1 cellular context compared by ENCODE assay signal in the genomic region with DNA sequence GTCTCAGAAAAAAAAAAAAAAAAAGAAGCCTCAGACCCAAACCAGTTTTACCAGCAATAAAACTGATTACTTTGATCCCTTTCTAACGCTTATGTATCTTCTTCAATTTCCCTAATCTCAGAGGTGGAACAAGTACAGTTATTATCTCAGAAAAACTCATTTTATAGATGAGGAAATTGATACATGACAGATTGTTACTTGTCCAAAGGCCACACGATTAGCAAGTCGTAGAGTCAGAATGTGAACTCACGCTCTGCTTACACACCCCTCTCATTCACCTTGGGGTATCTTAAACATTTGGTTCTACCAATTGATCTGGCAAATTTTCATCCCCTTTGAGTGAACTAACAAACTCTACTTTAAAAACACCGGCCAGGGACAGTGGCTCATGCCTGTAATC.
TF ChIP-seq lines count a peak whose summit lies in the region.

No MANE protein-coding gene starts in this region.

TF ChIP-seq in HCT116, 20 proteins besides CTCF, POLR2A, EP300 and RAD21:
- TF ChIP-seq, protein P1, sequence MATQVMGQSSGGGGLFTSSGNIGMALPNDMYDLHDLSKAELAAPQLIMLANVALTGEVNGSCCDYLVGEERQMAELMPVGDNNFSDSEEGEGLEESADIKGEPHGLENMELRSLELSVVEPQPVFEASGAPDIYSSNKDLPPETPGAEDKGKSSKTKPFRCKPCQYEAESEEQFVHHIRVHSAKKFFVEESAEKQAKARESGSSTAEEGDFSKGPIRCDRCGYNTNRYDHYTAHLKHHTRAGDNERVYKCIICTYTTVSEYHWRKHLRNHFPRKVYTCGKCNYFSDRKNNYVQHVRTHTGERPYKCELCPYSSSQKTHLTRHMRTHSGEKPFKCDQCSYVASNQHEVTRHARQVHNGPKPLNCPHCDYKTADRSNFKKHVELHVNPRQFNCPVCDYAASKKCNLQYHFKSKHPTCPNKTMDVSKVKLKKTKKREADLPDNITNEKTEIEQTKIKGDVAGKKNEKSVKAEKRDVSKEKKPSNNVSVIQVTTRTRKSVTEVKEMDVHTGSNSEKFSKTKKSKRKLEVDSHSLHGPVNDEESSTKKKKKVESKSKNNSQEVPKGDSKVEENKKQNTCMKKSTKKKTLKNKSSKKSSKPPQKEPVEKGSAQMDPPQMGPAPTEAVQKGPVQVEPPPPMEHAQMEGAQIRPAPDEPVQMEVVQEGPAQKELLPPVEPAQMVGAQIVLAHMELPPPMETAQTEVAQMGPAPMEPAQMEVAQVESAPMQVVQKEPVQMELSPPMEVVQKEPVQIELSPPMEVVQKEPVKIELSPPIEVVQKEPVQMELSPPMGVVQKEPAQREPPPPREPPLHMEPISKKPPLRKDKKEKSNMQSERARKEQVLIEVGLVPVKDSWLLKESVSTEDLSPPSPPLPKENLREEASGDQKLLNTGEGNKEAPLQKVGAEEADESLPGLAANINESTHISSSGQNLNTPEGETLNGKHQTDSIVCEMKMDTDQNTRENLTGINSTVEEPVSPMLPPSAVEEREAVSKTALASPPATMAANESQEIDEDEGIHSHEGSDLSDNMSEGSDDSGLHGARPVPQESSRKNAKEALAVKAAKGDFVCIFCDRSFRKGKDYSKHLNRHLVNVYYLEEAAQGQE (IDR thresholded peaks at IDR 0.05; ENCODE audit: low read depth) = no peak
- no peak for TF ChIP-seq SP1 (IDR thresholded peaks at IDR 0.05; ENCODE audit: low read depth)
- TF ChIP-seq YY1 (IDR thresholded peaks at IDR 0.05; ENCODE audit: extremely low read depth, insufficient replicate concordance, low read depth, low read length) = no peak
- TF ChIP-seq EZH2 (IDR thresholded peaks at IDR 0.05) = no peak
- TF ChIP-seq JUND (IDR thresholded peaks at IDR 0.05) = no peak
- no peak for TF ChIP-seq EZH2phosphoT487 (IDR thresholded peaks at IDR 0.05; ENCODE audit: borderline replicate concordance)
- no peak for TF ChIP-seq SRF (IDR thresholded peaks at IDR 0.05; ENCODE audit: low read depth)
- no peak for TF ChIP-seq ELF1 (IDR thresholded peaks at IDR 0.05; ENCODE audit: borderline replicate concordance, low read depth)
- TF ChIP-seq POLR2AphosphoS5 (IDR thresholded peaks at IDR 0.05; ENCODE audit: low read depth, low read length) = no peak
- no peak for TF ChIP-seq CEBPB (IDR thresholded peaks at IDR 0.05; ENCODE audit: low read depth)
- TF ChIP-seq, protein P2, sequence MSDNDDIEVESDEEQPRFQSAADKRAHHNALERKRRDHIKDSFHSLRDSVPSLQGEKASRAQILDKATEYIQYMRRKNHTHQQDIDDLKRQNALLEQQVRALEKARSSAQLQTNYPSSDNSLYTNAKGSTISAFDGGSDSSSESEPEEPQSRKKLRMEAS (IDR thresholded peaks at IDR 0.05) = no peak
- no peak for TF ChIP-seq ZFX (IDR thresholded peaks at IDR 0.05)
